8 cellular contexts compared by ENCODE assay signal in the genomic region with DNA sequence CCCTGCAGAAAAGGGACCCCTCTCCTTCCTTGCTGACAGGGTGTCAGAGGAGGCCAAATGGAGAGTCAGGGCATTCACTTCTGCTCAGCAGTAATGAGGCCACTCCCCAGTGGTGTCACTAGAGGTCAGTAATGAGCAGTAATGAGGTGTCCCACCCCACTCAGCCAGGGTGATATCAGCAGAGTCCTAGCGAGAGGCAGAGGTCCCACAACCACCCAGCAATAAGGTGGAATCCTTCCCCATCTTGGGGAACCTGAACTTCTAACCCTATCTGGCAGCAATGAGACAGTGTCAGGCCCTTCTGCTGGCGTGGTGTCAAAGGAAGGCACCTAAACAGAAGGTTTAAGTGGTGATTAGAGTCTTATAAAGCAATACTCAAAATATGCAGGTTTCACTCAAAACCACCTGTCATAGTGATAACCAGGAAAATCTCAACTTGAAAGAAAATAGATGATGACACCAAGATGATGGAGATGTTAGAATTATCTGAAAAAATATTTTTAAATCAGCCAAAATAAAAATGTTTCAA. TPM values are rescaled to one million over a fixed set of nuclear protein-coding genes. Genes with fewer than 3 reads are reported as not detected.
DNase-seq lines count a peak whose midpoint lies in the region; ATAC-seq lines count a peak whose summit lies in the region.

No MANE protein-coding gene starts in this region.

- ATAC-seq in GM19467 (IDR thresholded peaks at IDR 0.05; ENCODE audit: unreplicated experiment) (peak; percentile 97), HG03442 (IDR thresholded peaks at IDR 0.05; ENCODE audit: unreplicated experiment) (peak; percentile 99)
- peak; percentile 96 for ATAC-seq in stimulated activated effector memory CD8-positive, alpha-beta T cell treated with anti-CD3 and anti-CD28 coated beads, Interleukin-12 subunit alpha, Interleukin-12 subunit beta, amount 100 ng/mL, for 72 hours

- H3K9me3 Mint-ChIP-seq in stimulated activated effector memory CD8-positive, alpha-beta T cell treated with anti-CD3 and anti-CD28 coated beads, Interleukin-12 subunit alpha, Interleukin-12 subunit beta, amount 100 ng/mL, for 72 hours = peaks cover 12% of the 10 kb centered on the region

- peaks cover 10% of the 10 kb centered on the region for H3K4me1 Mint-ChIP-seq in stimulated activated effector memory CD8-positive, alpha-beta T cell treated with anti-CD3 and anti-CD28 coated beads, Interleukin-12 subunit alpha, Interleukin-12 subunit beta, amount 100 ng/mL, for 72 hours

- H3K36me3 Mint-ChIP-seq in stimulated activated effector memory CD8-positive, alpha-beta T cell treated with anti-CD3 and anti-CD28 coated beads, Interleukin-12 subunit alpha, Interleukin-12 subunit beta, amount 100 ng/mL, for 72 hours = no peaks in the 10 kb centered on the region

- peak; percentile 56 for DNase-seq in G401 (ENCODE audit: low spot score)
- DNase-seq in RKO (ENCODE audit: low spot score) = peak; percentile 74
- peak; percentile 81 for DNase-seq in iPS-NIHi7 (ENCODE audit: extremely low spot score)
- DNase-seq in stimulated activated effector memory CD8-positive, alpha-beta T cell treated with anti-CD3 and anti-CD28 coated beads, Interleukin-12 subunit alpha, Interleukin-12 subunit beta, amount 100 ng/mL, for 72 hours (ENCODE audit: low spot score in 2 of 2) = peak; percentile 40 to 70
- no peak for DNase-seq in GF-D8 (lab: John Stamatoyannopoulos, UW)

- H3K27ac ChIP-seq in angular gyrus (ENCODE audit: low read depth, low read length) = peak overlapping the region; percentile 51

- no peak overlapping the region for H3K27ac Mint-ChIP-seq in stimulated activated effector memory CD8-positive, alpha-beta T cell treated with anti-CD3 and anti-CD28 coated beads, Interleukin-12 subunit alpha, Interleukin-12 subunit beta, amount 100 ng/mL, for 72 hours

- in situ Hi-C loops in G401 (cut with HindIII; ENCODE audit: low sequenced_read_pairs) = no loop called here

- no peak overlapping the region for H3K4me3 Mint-ChIP-seq in stimulated activated effector memory CD8-positive, alpha-beta T cell treated with anti-CD3 and anti-CD28 coated beads, Interleukin-12 subunit alpha, Interleukin-12 subunit beta, amount 100 ng/mL, for 72 hours

RNA-seq across cellular contexts. Expression of gene OCA2, which starts 12.9 kb away (rescaled TPM):
- 4.1 TPM in 2 replicates for total RNA-seq in G401 (2014; rRNA removed; shearing (Covaris generic))
